ENCODE assay signal across 10 cellular contexts in the genomic region with DNA sequence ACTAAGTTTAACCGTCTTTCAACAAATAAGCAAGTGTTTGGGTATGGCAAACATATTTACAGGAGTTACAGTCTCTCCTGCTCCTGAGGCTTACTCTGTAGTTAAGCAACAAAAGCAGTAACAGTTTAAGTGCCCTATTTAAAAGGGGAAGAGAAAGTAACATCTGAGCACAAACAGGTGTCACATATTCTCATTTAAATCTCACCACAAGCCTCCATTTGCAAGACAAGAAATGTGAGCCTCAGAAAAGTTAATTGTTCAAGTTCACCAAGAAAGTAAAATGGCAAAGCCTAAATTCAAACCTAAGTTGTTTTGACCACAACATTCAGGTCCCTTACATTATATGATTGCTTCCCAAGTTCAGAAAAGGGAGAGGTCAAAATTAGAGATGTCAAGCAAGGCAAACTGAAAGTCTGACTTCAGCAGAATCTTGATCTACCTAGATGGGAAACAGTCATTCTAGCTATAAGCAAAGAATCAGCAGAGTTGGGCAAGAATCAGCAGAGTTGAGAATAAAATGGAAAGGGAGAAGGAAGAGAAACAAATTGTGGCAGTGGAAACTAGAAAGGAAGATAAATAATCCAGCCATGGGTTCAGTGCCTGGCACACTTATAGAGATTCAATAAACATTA.
DNase-seq lines count a peak whose midpoint lies in the region; ATAC-seq and TF ChIP-seq lines count a peak whose summit lies in the region.
"Had no signal": no experiment of that assay in that cellular context is flagged by ENCODE, and none has a peak within 500 bp of the region (broad histone marks: within the 10 kb centered on the region; RNA-seq: fewer than 3 reads in every experiment).

No MANE protein-coding gene starts in this region.

- ATAC-seq in GM18861 (IDR thresholded peaks at IDR 0.05; ENCODE audit: unreplicated experiment) (peak; percentile 91), HG03521 (IDR thresholded peaks at IDR 0.05; ENCODE audit: unreplicated experiment) (peak; percentile 91), esophagus mucosa (peak; percentile 25), upper lobe of right lung (no peak)

- no peaks in the 10 kb centered on the region for H3K4me1 Mint-ChIP-seq in type B pancreatic cell (ENCODE audit: unreplicated experiment)

- H3K4me3 ChIP-seq in H7 (ENCODE audit: insufficient read depth, low read depth, low read length) (no peak overlapping the region), upper lobe of right lung (no peak overlapping the region)
- H3K4me3 ChIP-seq: adrenal gland had no signal

- peaks cover 7% of the 10 kb centered on the region for H3K36me3 Mint-ChIP-seq in type B pancreatic cell

- DNase-seq in H7 = peak; percentile 10
- DNase-seq in NCI-H2107 treated with DMSO at 0.1 percent for 48 hours (lab: John Stamatoyannopoulos, UW; ENCODE audit: unreplicated experiment) = no peak
- no peak for DNase-seq in upper lobe of right lung
- DNase-seq in SW 1271 (lab: John Stamatoyannopoulos, UW) = no peak
- DNase-seq in type B pancreatic cell (ENCODE audit: extremely low spot score, unreplicated experiment) = no peak
- DNase-seq: adrenal gland; stimulated activated CD8-positive, alpha-beta memory T cell treated with anti-CD3 and anti-CD28 coated beads, Interleukin-4, amount 100 ng/mL, for 48 hours had no signal

- H3K4me1 ChIP-seq in upper lobe of right lung = no peaks in the 10 kb centered on the region
- H3K4me1 ChIP-seq: adrenal gland had no signal

- intact Hi-C loops in upper lobe of right lung (cut with DNase I) = no loop called here

- H3K27ac ChIP-seq in upper lobe of right lung = no peak overlapping the region
- H3K27ac ChIP-seq: adrenal gland had no signal

- TF ChIP-seq CTCF in upper lobe of right lung (IDR thresholded peaks at IDR 0.05) = no peak
- TF ChIP-seq CTCF in type B pancreatic cell (conservative IDR thresholded peaks at IDR 0.05) = no peak

- H3K9me3 ChIP-seq in upper lobe of right lung = no peaks in the 10 kb centered on the region
- H3K9me3 ChIP-seq: adrenal gland had no signal

- H3K9me3 Mint-ChIP-seq in type B pancreatic cell = no peaks in the 10 kb centered on the region

- H3K27me3 Mint-ChIP-seq in type B pancreatic cell = no peaks in the 10 kb centered on the region

- no peak overlapping the region for H3K4me3 Mint-ChIP-seq in type B pancreatic cell

- no peak overlapping the region for H3K27ac Mint-ChIP-seq in type B pancreatic cell

- H3K27me3 ChIP-seq in H7 (ENCODE audit: control insufficient read depth, insufficient read depth, low read length) (no peaks in the 10 kb centered on the region), upper lobe of right lung (no peaks in the 10 kb centered on the region)
- H3K27me3 ChIP-seq: adrenal gland had no signal

- peaks cover 2% of the 10 kb centered on the region; the same call in 1 of the 2 replicates for H3K36me3 ChIP-seq in H7 (replicated peaks; ENCODE audit: control insufficient read depth, insufficient read depth, low read length)
- no peaks in the 10 kb centered on the region for H3K36me3 ChIP-seq in upper lobe of right lung
- H3K36me3 ChIP-seq: adrenal gland had no signal
